1 cellular context compared by ENCODE assay signal in genomic region chr13:41501281-41501680, GRCh38.
TF ChIP-seq lines count a peak whose summit lies in the region.

No MANE protein-coding gene starts in this region.

TF ChIP-seq in Ishikawa, 13 proteins besides CTCF, POLR2A, EP300 and RAD21 (continued from another document):
- TF ChIP-seq REST (IDR thresholded peaks at IDR 0.05; ENCODE audit: low read depth) (no peak), EGR1 (IDR thresholded peaks at IDR 0.05) (no peak), TEAD4 (IDR thresholded peaks at IDR 0.05) (no peak)
TF ChIP-seq in Ishikawa: peak in this region for 0.
